ENCODE assay signal across 14 cellular contexts in genomic region chr15:63075072-63075995, GRCh38. TPM values are rescaled to one million over a fixed set of nuclear protein-coding genes. Genes with fewer than 3 reads are reported as not detected.
A peak's percentile ranks its signal among the peaks of the same experiment; 100 is the strongest.
DNase-seq lines count a peak whose midpoint lies in the region; ATAC-seq and TF ChIP-seq lines count a peak whose summit lies in the region.
"Had no signal": no experiment of that assay in that cellular context is flagged by ENCODE, and none has a peak within 500 bp of the region (broad histone marks: within the 10 kb centered on the region; RNA-seq: fewer than 3 reads in every experiment).

No MANE protein-coding gene starts in this region.

- H3K4me2 ChIP-seq in GM23338: peak overlapping the region; percentile 68

- H3K4me1 ChIP-seq in GM23338 (ENCODE audit: insufficient read depth) (peaks cover 54% of the 10 kb centered on the region), adrenal gland (replicated peaks in 1 of 2) (peaks cover 12 to 34% of the 10 kb centered on the region in 2 donors), iPS-15b (ENCODE audit: control insufficient read depth, insufficient read depth, low read length) (peaks cover 39% of the 10 kb centered on the region), sigmoid colon (peaks cover 2 to 60% (median 34%) of the 10 kb centered on the region in 4 donors)

- ATAC-seq in GM23338: peak; percentile 15
- ATAC-seq: effector memory CD8-positive, alpha-beta T cell had no signal

- H3K9ac ChIP-seq in iPS-15b (ENCODE audit: low read depth, low read length): peak overlapping the region; percentile 55
- H3K9ac ChIP-seq: BLaER1 treated with 17β-estradiol and CSF1 and Interleukin-3, amounts not matched to agents 10 nM and 100 nM had no signal

- no peaks in the 10 kb centered on the region for H4K20me1 ChIP-seq in GM23338 (replicated peaks; ENCODE audit: insufficient read depth)
- H4K20me1 ChIP-seq: BLaER1 treated with 17β-estradiol and CSF1 and Interleukin-3, amounts not matched to agents 10 nM and 100 nM had no signal

- TF ChIP-seq EP300 in sigmoid colon (IDR thresholded peaks at IDR 0.05): peak; percentile 27 to 79 (median 77)

- H3K27me3 Mint-ChIP-seq in GM23338 (ENCODE audit: insufficient read depth, low read depth, poor library complexity): peaks cover 8% of the 10 kb centered on the region

- no peak overlapping the region for H2AFZ ChIP-seq in GM23338

- peaks cover 17% of the 10 kb centered on the region for H3K36me3 Mint-ChIP-seq in GM23338 (ENCODE audit: low read depth)

- H3K36me3 ChIP-seq in GM23338 (ENCODE audit: insufficient read depth): peaks cover 5% of the 10 kb centered on the region; the same call in 1 of the 2 replicates
- peaks cover 0 to 19% of the 10 kb centered on the region in 2 donors for H3K36me3 ChIP-seq in adrenal gland (replicated peaks in 1 of 2)
- H3K36me3 ChIP-seq in iPS-15b (ENCODE audit: control insufficient read depth, insufficient read depth, low read length): peaks cover 4% of the 10 kb centered on the region
- H3K36me3 ChIP-seq in sigmoid colon: peaks cover 0 to 18% (median 8%) of the 10 kb centered on the region in 4 donors
- H3K36me3 ChIP-seq in H7 (replicated peaks; ENCODE audit: control insufficient read depth, insufficient read depth, low read length): peaks cover 6% of the 10 kb centered on the region
- peaks cover 20% of the 10 kb centered on the region for H3K36me3 ChIP-seq in MG63

- peak overlapping the region; percentile 24; the same call in 1 of the 2 replicates for H3K4me3 ChIP-seq in GM23338
- peak overlapping the region in 1 of 4 donors; percentile 11 for H3K4me3 ChIP-seq in adrenal gland
- no peak overlapping the region for H3K4me3 ChIP-seq in iPS-15b (ENCODE audit: low read depth, low read length)
- H3K4me3 ChIP-seq in sigmoid colon: peak overlapping the region in 3 of 4 donors; percentile 2 to 17 (median 2)
- H3K4me3 ChIP-seq in H7 (ENCODE audit: insufficient read depth, low read depth, low read length): no peak overlapping the region
- H3K4me3 ChIP-seq in MG63: no peak overlapping the region
- H3K4me3 ChIP-seq: BLaER1 treated with 17β-estradiol and CSF1 and Interleukin-3, amounts not matched to agents 10 nM and 100 nM; SJSA1 had no signal

- no peaks in the 10 kb centered on the region for H3K79me2 ChIP-seq in GM23338 (replicated peaks; ENCODE audit: insufficient read depth)

- H3K27me3 ChIP-seq in GM23338 (ENCODE audit: insufficient read depth): no peaks in the 10 kb centered on the region
- H3K27me3 ChIP-seq in adrenal gland: no peaks in the 10 kb centered on the region
- no peaks in the 10 kb centered on the region for H3K27me3 ChIP-seq in iPS-15b (ENCODE audit: control insufficient read depth, insufficient read depth, low read length)
- H3K27me3 ChIP-seq in sigmoid colon: no peaks in the 10 kb centered on the region
- no peaks in the 10 kb centered on the region for H3K27me3 ChIP-seq in H7 (ENCODE audit: control insufficient read depth, insufficient read depth, low read length)
- no peaks in the 10 kb centered on the region for H3K27me3 ChIP-seq in MG63
- H3K27me3 ChIP-seq: BLaER1 treated with 17β-estradiol and CSF1 and Interleukin-3, amounts not matched to agents 10 nM and 100 nM; SJSA1 had no signal

- no peak for TF ChIP-seq CTCF in GM23338 (conservative IDR thresholded peaks at IDR 0.05; ENCODE audit: low read depth in 2 of 2)
- no peak for TF ChIP-seq CTCF in adrenal gland (IDR thresholded peaks at IDR 0.05)
- TF ChIP-seq CTCF in sigmoid colon (IDR thresholded peaks at IDR 0.05): no peak

- no peaks in the 10 kb centered on the region for H3K9me2 ChIP-seq in GM23338 (ENCODE audit: insufficient read depth)

- peaks cover 30% of the 10 kb centered on the region for H3F3A ChIP-seq in GM23338 (replicated peaks; ENCODE audit: low read depth)

- H3K4me1 Mint-ChIP-seq in GM23338: peaks cover 69% of the 10 kb centered on the region

- H3K27ac ChIP-seq in GM23338 (ENCODE audit: low read depth) (peak overlapping the region; percentile 96), adrenal gland (peak overlapping the region in 4 of 5 donors; percentile 47 to 75 (median 54)), sigmoid colon (peak overlapping the region; percentile 73 to 99 (median 98))
- H3K27ac ChIP-seq: BLaER1 treated with 17β-estradiol and CSF1 and Interleukin-3, amounts not matched to agents 10 nM and 100 nM; SJSA1 had no signal

- 29 to 37% (median 35%) methylated on average over 17 of the region's 17 CpGs for WGBS in adrenal gland, 4 donors
- 75 to 82% methylated on average over 17 of the region's 17 CpGs for WGBS in sigmoid colon, 2 donors

- DNase-seq in GM23338 (ENCODE audit: low spot score): peak; percentile 61
- DNase-seq in adrenal gland: peak in 3 of 7 donors; percentile 26 to 32 (median 32)
- peak; percentile 81 for DNase-seq in sigmoid colon
- DNase-seq in H7: no peak
- DNase-seq in Kasumi-1 (lab: John Stamatoyannopoulos, UW): no peak
- no peak for DNase-seq in foreskin melanocyte
- no peak for DNase-seq in MG63
- DNase-seq: effector memory CD8-positive, alpha-beta T cell; immature natural killer cell; NCI-H1105 treated with DMSO at 0.1 percent for 48 hours; NCI-H526 treated with DMSO at 0.1 percent for 48 hours had no signal

- TF ChIP-seq POLR2A in adrenal gland (IDR thresholded peaks at IDR 0.05) (no peak), sigmoid colon (IDR thresholded peaks at IDR 0.05) (no peak)

- H3K4me3 Mint-ChIP-seq in GM23338: peak overlapping the region; percentile 27
- H3K4me3 Mint-ChIP-seq: effector memory CD8-positive, alpha-beta T cell; immature natural killer cell had no signal

- H3K9me3 Mint-ChIP-seq in GM23338: no peaks in the 10 kb centered on the region
- H3K9me3 Mint-ChIP-seq: effector memory CD8-positive, alpha-beta T cell; immature natural killer cell had no signal

- no peaks in the 10 kb centered on the region for H3K9me3 ChIP-seq in adrenal gland (replicated peaks in 1 of 3)
- H3K9me3 ChIP-seq in iPS-15b (ENCODE audit: control insufficient read depth, insufficient read depth, low read length): no peaks in the 10 kb centered on the region
- no peaks in the 10 kb centered on the region for H3K9me3 ChIP-seq in sigmoid colon
- H3K9me3 ChIP-seq in MG63: no peaks in the 10 kb centered on the region
- H3K9me3 ChIP-seq: BLaER1 treated with 17β-estradiol and CSF1 and Interleukin-3, amounts not matched to agents 10 nM and 100 nM; SJSA1 had no signal

- H3K27ac Mint-ChIP-seq in GM23338: peak overlapping the region; percentile 89

- intact Hi-C loops in adrenal gland (cut with DNase I) (no loop called here), sigmoid colon (cut with DNase I) (no loop called here)

TF ChIP-seq in GM23338, 12 proteins besides CTCF, POLR2A, EP300 and RAD21:
- TF ChIP-seq, protein P1, sequence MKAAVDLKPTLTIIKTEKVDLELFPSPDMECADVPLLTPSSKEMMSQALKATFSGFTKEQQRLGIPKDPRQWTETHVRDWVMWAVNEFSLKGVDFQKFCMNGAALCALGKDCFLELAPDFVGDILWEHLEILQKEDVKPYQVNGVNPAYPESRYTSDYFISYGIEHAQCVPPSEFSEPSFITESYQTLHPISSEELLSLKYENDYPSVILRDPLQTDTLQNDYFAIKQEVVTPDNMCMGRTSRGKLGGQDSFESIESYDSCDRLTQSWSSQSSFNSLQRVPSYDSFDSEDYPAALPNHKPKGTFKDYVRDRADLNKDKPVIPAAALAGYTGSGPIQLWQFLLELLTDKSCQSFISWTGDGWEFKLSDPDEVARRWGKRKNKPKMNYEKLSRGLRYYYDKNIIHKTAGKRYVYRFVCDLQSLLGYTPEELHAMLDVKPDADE (IDR thresholded peaks at IDR 0.05): no peak
- TF ChIP-seq NANOG (IDR thresholded peaks at IDR 0.05; ENCODE audit: borderline replicate concordance): peak; percentile 43; the same call in 1 of the 2 replicates

RNA-seq across cellular contexts. Expression of gene TPM1, which starts 32.8 kb away (rescaled TPM):
- total RNA-seq in GM23338 (2014; rRNA removed; shearing (Covaris generic)): 412 and 449 TPM in 2 replicates
- polyA plus RNA-seq in GM23338 (2016; fragmentation: Nextera tagmentation; extraction: Ambion mirVana) (913 and 929 TPM in 2 replicates), adrenal gland (100 to 1,000 TPM; 162 to 246 (median 205) TPM), sigmoid colon (100 to 1,000 TPM; 438 to 950 (median 563) TPM)
- total RNA-seq in adrenal gland (100 to 1,000 TPM in 6 of 8 donors, 10 to 100 TPM in 2; 81.8 to 217 (median 157) TPM), sigmoid colon (1,000 to 10,000 TPM; 2,634 to 4,179 (median 3,850) TPM)
- total RNA-seq in H7 (2014; rRNA removed; shearing (Covaris generic)): 274 and 292 TPM in 2 replicates
- total RNA-seq in MG63 (2014; rRNA removed; shearing (Covaris generic); ENCODE audit: low replicate concordance): 441 and 711 TPM in 2 replicates

RNA-seq across cellular contexts. Expression of gene LACTB, which starts 46.3 kb away (rescaled TPM):
- 15.2 and 18.6 TPM in 2 replicates for total RNA-seq in GM23338 (2014; rRNA removed; shearing (Covaris generic))
- polyA plus RNA-seq in GM23338 (2016; fragmentation: Nextera tagmentation; extraction: Ambion mirVana) (20.9 and 21.3 TPM in 2 replicates), adrenal gland (10 to 100 TPM; 15.4 to 68.2 (median 19.7) TPM), sigmoid colon (10 to 100 TPM; 14.9 to 32.4 (median 21.6) TPM)
- total RNA-seq in adrenal gland (10 to 100 TPM; 25.3 to 41.2 (median 33.4) TPM), sigmoid colon (10 to 100 TPM in 1 of 4 donors, 1 to 10 TPM in 3; 7.2 to 11.2 (median 8.4) TPM)
- total RNA-seq in H7 (2014; rRNA removed; shearing (Covaris generic)): 14.0 and 19.2 TPM in 2 replicates
- total RNA-seq in MG63 (2014; rRNA removed; shearing (Covaris generic); ENCODE audit: low replicate concordance): 41.5 and 50.4 TPM in 2 replicates

Comparison
In these comparisons a context has a peak if more than half of its experiments do, and no peak if none do; other contexts are left out.
1. DNase-seq: peak in GM23338 (single experiment) and sigmoid colon (single experiment); none in H7 (single experiment), Kasumi-1 (0 of 2), foreskin melanocyte (single experiment) and MG63 (single experiment).
2. H3K4me3 ChIP-seq: peak in GM23338 (single experiment) and sigmoid colon (3 of 4); none in iPS-15b (single experiment), H7 (single experiment) and MG63 (single experiment).
3. Peak in every context shown above with its lines, with median percentiles within 50 percentile points of each other: H3K27ac ChIP-seq.